In genomic region chr10:66772511-66772910, GRCh38 we compare ENCODE assay signal across 22 cellular contexts.
"Had no signal": no experiment of that assay in that cellular context is flagged by ENCODE, and none has a peak within 500 bp of the region (broad histone marks: within the 10 kb centered on the region; RNA-seq: fewer than 3 reads in every experiment).

No MANE protein-coding gene starts in this region.

- H3K9ac ChIP-seq: parathyroid adenoma had no signal

- H3K36me3 ChIP-seq: neutrophil, right lobe of liver, stomach, tibial artery, upper lobe of left lung had no signal

- H3K4me3 Mint-ChIP-seq: central memory CD8-positive, alpha-beta T cell; memory B cell; naive B cell; natural killer cell treated with Interleukin-12 subunit alpha and Interleukin-12 subunit beta and Interleukin-15 and Interleukin-18, amount 100 ng/mL, for 72 hours; neural crest cell; stimulated activated effector memory CD8-positive, alpha-beta T cell treated with anti-CD3 and anti-CD28 coated beads, Interleukin-12 subunit alpha, Interleukin-12 subunit beta, amount 100 ng/mL, for 72 hours had no signal

- H3K36me3 Mint-ChIP-seq: memory B cell; naive B cell; stimulated activated effector memory CD8-positive, alpha-beta T cell treated with anti-CD3 and anti-CD28 coated beads, Interleukin-12 subunit alpha, Interleukin-12 subunit beta, amount 100 ng/mL, for 72 hours had no signal

- H3K4me1 Mint-ChIP-seq: central memory CD8-positive, alpha-beta T cell; memory B cell; naive B cell; stimulated activated effector memory CD8-positive, alpha-beta T cell treated with anti-CD3 and anti-CD28 coated beads, Interleukin-12 subunit alpha, Interleukin-12 subunit beta, amount 100 ng/mL, for 72 hours had no signal

- H3K9me3 ChIP-seq: neutrophil, right lobe of liver, stomach, testis, tibial artery, upper lobe of left lung had no signal

- H3K79me2 ChIP-seq: parathyroid adenoma had no signal

- H3K27ac Mint-ChIP-seq: memory B cell; naive B cell; natural killer cell treated with Interleukin-12 subunit alpha and Interleukin-12 subunit beta and Interleukin-15 and Interleukin-18, amount 100 ng/mL, for 72 hours; progenitor cell of endocrine pancreas; stimulated activated effector memory CD8-positive, alpha-beta T cell treated with anti-CD3 and anti-CD28 coated beads, Interleukin-12 subunit alpha, Interleukin-12 subunit beta, amount 100 ng/mL, for 72 hours had no signal

- H3K27me3 Mint-ChIP-seq: central memory CD8-positive, alpha-beta T cell; memory B cell; naive B cell; natural killer cell treated with Interleukin-12 subunit alpha and Interleukin-12 subunit beta and Interleukin-15 and Interleukin-18, amount 100 ng/mL, for 72 hours; progenitor cell of endocrine pancreas had no signal

- H3K9me3 Mint-ChIP-seq: neural crest cell had no signal

- H3K27ac ChIP-seq: coronary artery, neutrophil, parathyroid adenoma, right lobe of liver, stomach, testis, tibial artery, upper lobe of left lung had no signal

- H3K4me1 ChIP-seq: parathyroid adenoma, right lobe of liver, stomach, testis, tibial artery, upper lobe of left lung had no signal

- H3K4me3 ChIP-seq: coronary artery, lung, right lobe of liver, stomach, testis, tibial artery, upper lobe of left lung had no signal

- H2AFZ ChIP-seq: parathyroid adenoma had no signal

- H3K27me3 ChIP-seq: neutrophil, right lobe of liver, stomach, testis, tibial artery, upper lobe of left lung had no signal

- DNase-seq: effector CD4-positive, alpha-beta T cell; kidney; naive B cell; right lobe of liver; stimulated activated CD4-positive, alpha-beta T cell treated with anti-CD3 and anti-CD28 coated beads, Interleukin-2, amount 100 ng/mL, for 24 hours; stimulated activated CD4-positive, alpha-beta T cell treated with anti-CD3 and anti-CD28 coated beads, Interleukin-4, amount 100 ng/mL, for 24 hours; stimulated activated naive CD4-positive, alpha-beta T cell treated with Interleukin-2 at 50 U/mL for 16 hours; stomach; testis; tibial artery; upper lobe of left lung had no signal

- ATAC-seq: left lobe of liver; natural killer cell treated with Interleukin-12 subunit alpha and Interleukin-12 subunit beta and Interleukin-15 and Interleukin-18, amount 100 ng/mL, for 72 hours; right lobe of liver; stimulated activated effector memory CD8-positive, alpha-beta T cell treated with anti-CD3 and anti-CD28 coated beads, Interleukin-12 subunit alpha, Interleukin-12 subunit beta, amount 100 ng/mL, for 72 hours had no signal
